24 cellular contexts compared by ENCODE assay signal in genomic region chr3:127493924-127494646, GRCh38.
A peak's percentile ranks its signal among the peaks of the same experiment; 100 is the strongest.
DNase-seq lines count a peak whose midpoint lies in the region; ATAC-seq and TF ChIP-seq lines count a peak whose summit lies in the region.
"Had no signal": no experiment of that assay in that cellular context is flagged by ENCODE, and none has a peak within 500 bp of the region (broad histone marks: within the 10 kb centered on the region; RNA-seq: fewer than 3 reads in every experiment).

No MANE protein-coding gene starts in this region.

- H3K4me1 Mint-ChIP-seq in WTC11 = peaks cover 14% of the 10 kb centered on the region

- H3K27ac Mint-ChIP-seq in WTC11 = no peak overlapping the region
- H3K27ac Mint-ChIP-seq: CD4-positive, alpha-beta T cell; H9 had no signal

- CTCF ChIA-PET in WTC11 (lab: Charles Lee) = no interaction called here

- H3K27ac ChIP-seq in vagina (no peak overlapping the region), spleen (no peak overlapping the region), SJCRH30 (no peak overlapping the region)
- H3K27ac ChIP-seq: BLaER1 treated with 17β-estradiol and CSF1 and Interleukin-3, amounts not matched to agents 10 nM and 100 nM; PC-9 had no signal

- peaks cover 6% of the 10 kb centered on the region for H3K27me3 Mint-ChIP-seq in WTC11 (ENCODE audit: low read depth)

- peaks cover 47% of the 10 kb centered on the region for H3K9me3 Mint-ChIP-seq in WTC11
- H3K9me3 Mint-ChIP-seq: CD4-positive, alpha-beta T cell had no signal

- POLR2A ChIA-PET in WTC11 (lab: Charles Lee) = no interaction called here

- H3K36me3 ChIP-seq in vagina = no peaks in the 10 kb centered on the region
- no peaks in the 10 kb centered on the region for H3K36me3 ChIP-seq in spleen
- H3K36me3 ChIP-seq in SJCRH30 = no peaks in the 10 kb centered on the region
- H3K36me3 ChIP-seq: BLaER1 treated with 17β-estradiol and CSF1 and Interleukin-3, amounts not matched to agents 10 nM and 100 nM had no signal

- no peaks in the 10 kb centered on the region for H3K9me3 ChIP-seq in vagina
- no peaks in the 10 kb centered on the region for H3K9me3 ChIP-seq in spleen
- H3K9me3 ChIP-seq in SJCRH30 (replicated peaks) = no peaks in the 10 kb centered on the region

- H3K4me3 ChIP-seq in vagina (no peak overlapping the region), spleen (no peak overlapping the region), SJCRH30 (no peak overlapping the region)
- H3K4me3 ChIP-seq: BLaER1 treated with 17β-estradiol and CSF1 and Interleukin-3, amounts not matched to agents 10 nM and 100 nM; K562; PC-9 had no signal

- peaks cover 26% of the 10 kb centered on the region for H3K36me3 Mint-ChIP-seq in WTC11

- WGBS in spleen, 5 donors = 67 to 92% (median 80%) methylated on average over 3 to 4 of the region's 4 CpGs

- H3K27me3 ChIP-seq in vagina = no peaks in the 10 kb centered on the region
- peaks cover 0 to 17% (median 0%) of the 10 kb centered on the region in 7 donors for H3K27me3 ChIP-seq in spleen (replicated peaks in 1 of 7)
- H3K27me3 ChIP-seq in SJCRH30 = no peaks in the 10 kb centered on the region
- H3K27me3 ChIP-seq: BLaER1 treated with 17β-estradiol and CSF1 and Interleukin-3, amounts not matched to agents 10 nM and 100 nM had no signal

- H3K4me1 ChIP-seq in vagina = no peaks in the 10 kb centered on the region
- H3K4me1 ChIP-seq in spleen = no peaks in the 10 kb centered on the region
- no peaks in the 10 kb centered on the region for H3K4me1 ChIP-seq in SJCRH30

- TF ChIP-seq POLR2A in vagina (IDR thresholded peaks at IDR 0.05) (no peak), spleen (IDR thresholded peaks at IDR 0.05) (no peak)

- intact Hi-C loops in cardiac septum (cut with DNase I) (no loop called here), left cardiac atrium (cut with DNase I) (no loop called here), vagina (cut with DNase I) (no loop called here), spleen (cut with DNase I; ENCODE audit: low total_unique reads) (no loop called here)

- no peak for ATAC-seq in left cardiac atrium
- ATAC-seq in WTC11 = peak; percentile 65
- ATAC-seq: K562 had no signal

- DNase-seq in cardiac septum (ENCODE audit: low spot score) = peak; percentile 44
- DNase-seq in left cardiac atrium = no peak
- no peak for DNase-seq in WTC11 (ENCODE audit: low spot score)
- DNase-seq in iPS DF 19.7 (ENCODE audit: low read depth, low spot score) = peak; percentile 25
- DNase-seq in vagina (ENCODE audit: extremely low spot score in 2 of 2) = peak; percentile 62 to 77
- DNase-seq in spleen = no peak
- no peak for DNase-seq in SJCRH30
- DNase-seq in T1000 (lab: John Stamatoyannopoulos, UW) = no peak
- DNase-seq: CD4-positive, alpha-beta T cell; H9; MV-4-11; NCI-H1105; NCI-H1436 treated with DMSO at 0.1 percent for 48 hours; NCI-H1930; NCI-H2107; NCI-H446; NCI-H524 treated with DMSO at 0.1 percent for 48 hours; NCI-H774; NK-92 treated with Interleukin-12 subunit alpha and Interleukin-12 subunit beta, amount 100 ng/mL, for 24 hours; PC-9; Right ventricle myocardium superior; RPMI8226 had no signal

- 0 out of 2 replicates have a peak overlapping the region, but pooled peaks have one; percentile 7 for H3K4me3 Mint-ChIP-seq in WTC11
- H3K4me3 Mint-ChIP-seq: CD4-positive, alpha-beta T cell; H9 had no signal

- TF ChIP-seq CTCF in WTC11 (IDR thresholded peaks at IDR 0.05) (no peak), vagina (IDR thresholded peaks at IDR 0.05) (no peak), spleen (IDR thresholded peaks at IDR 0.05 in 8 of 11, conservative IDR thresholded peaks at IDR 0.05 in 3 of 11) (no peak)

TF ChIP-seq in WTC11, 78 proteins besides CTCF, POLR2A, EP300 and RAD21:
- TF ChIP-seq FOXK1 (CRISPR knock-in tag; IDR thresholded peaks at IDR 0.05) (no peak), NFE2L1 (CRISPR knock-in tag; IDR thresholded peaks at IDR 0.05) (no peak), ZBTB21 (CRISPR knock-in tag; IDR thresholded peaks at IDR 0.05; ENCODE audit: borderline replicate concordance) (no peak), KAT7 (CRISPR knock-in tag; IDR thresholded peaks at IDR 0.05; ENCODE audit: borderline replicate concordance) (no peak), ARID4B (CRISPR knock-in tag; IDR thresholded peaks at IDR 0.05; ENCODE audit: borderline replicate concordance) (no peak), CBFB (CRISPR knock-in tag; IDR thresholded peaks at IDR 0.05; ENCODE audit: low read depth) (no peak), FOXP4 (CRISPR knock-in tag; IDR thresholded peaks at IDR 0.05) (no peak)

Comparison
In these comparisons a context has a peak if more than half of its experiments do, and no peak if none do; other contexts are left out.
1. DNase-seq: peak in cardiac septum (single experiment), iPS DF 19.7 (single experiment) and vagina (2 of 2); none in left cardiac atrium (single experiment), WTC11 (single experiment), spleen (single experiment), SJCRH30 (0 of 2) and T1000 (single experiment).